ENCODE assay signal across 1 cellular context in genomic region chr4:74266081-74266480, GRCh38.
TF ChIP-seq lines count a peak whose summit lies in the region.

No MANE protein-coding gene starts in this region.

TF ChIP-seq in IMR-90, 13 proteins besides CTCF, POLR2A, EP300 and RAD21 (continued from another document):
- TF ChIP-seq USF2 (IDR thresholded peaks at IDR 0.05; ENCODE audit: low read depth, low read length) (no peak), CHD1 (IDR thresholded peaks at IDR 0.05; ENCODE audit: low read depth, low read length) (no peak), MAFK (IDR thresholded peaks at IDR 0.05; ENCODE audit: low read depth, low read length) (no peak)
TF ChIP-seq in IMR-90: peak in this region for 0.
